In the genomic region with DNA sequence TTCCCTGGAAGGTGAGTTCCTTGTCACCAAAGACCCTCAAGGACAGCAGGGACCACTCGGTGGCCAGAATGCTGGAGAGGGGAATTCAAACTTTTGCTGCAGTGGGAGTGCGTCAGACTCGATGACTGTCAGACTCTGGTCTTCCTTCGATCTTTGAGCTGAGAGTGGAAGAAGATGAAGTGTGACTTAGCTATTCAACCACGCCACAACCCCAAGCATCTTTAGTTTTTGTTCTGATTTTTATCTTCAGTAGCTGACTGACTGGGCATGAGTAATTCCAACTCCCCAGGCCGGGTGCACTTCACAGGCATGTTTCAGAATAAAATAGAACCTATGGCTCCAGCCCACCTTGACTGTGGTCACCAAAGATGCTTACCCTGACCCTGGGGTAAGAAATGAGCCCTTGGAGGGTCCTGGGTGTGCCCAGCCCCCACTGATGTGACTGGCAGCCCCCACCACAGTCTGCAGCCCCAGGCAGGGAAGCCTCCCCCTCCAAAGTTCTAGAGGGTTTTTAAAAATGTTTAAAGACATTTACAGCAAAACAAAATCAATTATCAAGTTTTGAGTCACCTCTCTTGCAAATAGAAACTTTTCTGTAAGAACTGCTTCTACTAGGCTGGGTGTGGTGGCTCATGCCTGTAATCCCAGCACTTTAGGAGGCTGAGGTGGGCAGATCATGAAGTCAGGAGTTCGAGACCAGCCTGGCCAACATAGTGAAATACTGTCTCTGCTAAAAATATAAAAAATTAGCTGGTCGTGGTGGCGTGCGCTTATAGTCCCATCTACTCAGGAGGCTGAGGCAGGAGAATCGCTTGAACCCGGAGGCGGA, we compare ENCODE assay signal across 9 cellular contexts. TPM values are rescaled to one million over a fixed set of nuclear protein-coding genes. Genes with fewer than 3 reads are reported as not detected.
A peak's percentile ranks its signal among the peaks of the same experiment; 100 is the strongest.
DNase-seq lines count a peak whose midpoint lies in the region; ATAC-seq and TF ChIP-seq lines count a peak whose summit lies in the region.
"Had no signal": no experiment of that assay in that cellular context is flagged by ENCODE, and none has a peak within 500 bp of the region (broad histone marks: within the 10 kb centered on the region; RNA-seq: fewer than 3 reads in every experiment).

No MANE protein-coding gene starts in this region.

- POLR2A ChIA-PET in CD8-positive, alpha-beta T cell (lab: Charles Lee), result interaction anchor here (0.6 to 1.5 kb wide), 2 partner anchors 25 to 793 kb away, joined by 3 to 9 read pairs; a partner anchor contains a TSS

- peak; percentile 66 for ATAC-seq in CD8-positive, alpha-beta T cell
- ATAC-seq in HG02763 (IDR thresholded peaks at IDR 0.05; ENCODE audit: unreplicated experiment) (peak; percentile 32), natural killer cell (peak; percentile 54 to 86 (median 75))

- peak overlapping the region; percentile 84 for H3K27ac Mint-ChIP-seq in CD8-positive, alpha-beta T cell
- H3K27ac Mint-ChIP-seq in natural killer cell, result peak overlapping the region; percentile 58 to 76
- H3K27ac Mint-ChIP-seq: dendritic cell treated with granulocyte-macrophage colony-stimulating factor and Interleukin-4, amounts not matched to agents 40 ng/mL and 50 ng/mL, for 4 days had no signal

- peak in 6 of 7 experiments; percentile 20 to 57 (median 35) for DNase-seq in CD8-positive, alpha-beta T cell
- DNase-seq in activated CD8-positive, alpha-beta memory T cell treated with anti-CD3 and anti-CD28 coated beads for 24 hours, result peak; percentile 80
- DNase-seq in natural killer cell (no peak), UCSD-AML1 (lab: John Stamatoyannopoulos, UW; ENCODE audit: unreplicated experiment) (no peak), NCI-H146 treated with DMSO at 0.1 percent for 48 hours (lab: John Stamatoyannopoulos, UW; ENCODE audit: unreplicated experiment) (no peak), vagina (ENCODE audit: extremely low spot score in 2 of 2) (no peak)
- no peak for DNase-seq in NK-92 treated with Interleukin-12 subunit alpha and Interleukin-12 subunit beta, amount 100 ng/mL, for 24 hours (lab: John Stamatoyannopoulos, UW)

- no peak overlapping the region for H3K4me3 Mint-ChIP-seq in CD8-positive, alpha-beta T cell
- peak overlapping the region; percentile 74 for H3K4me3 Mint-ChIP-seq in natural killer cell
- H3K4me3 Mint-ChIP-seq: dendritic cell treated with granulocyte-macrophage colony-stimulating factor and Interleukin-4, amounts not matched to agents 40 ng/mL and 50 ng/mL, for 4 days had no signal

- no peak for TF ChIP-seq POLR2A in vagina (IDR thresholded peaks at IDR 0.05)

- CTCF ChIA-PET in CD8-positive, alpha-beta T cell (lab: Charles Lee), result no interaction called here

- no peaks in the 10 kb centered on the region for H3K36me3 ChIP-seq in CD8-positive, alpha-beta T cell (ENCODE audit: insufficient read depth, low read length)
- no peaks in the 10 kb centered on the region for H3K36me3 ChIP-seq in vagina

- intact Hi-C loops in CD8-positive, alpha-beta T cell (cut with DNase I, micrococcal nuclease), result loop anchor here (2.0 kb wide), 1 partner anchor 47 kb away; no protein-coding TSS in a partner anchor
- intact Hi-C loops in natural killer cell (cut with micrococcal nuclease), result no loop called here
- intact Hi-C loops in vagina (cut with DNase I), result no loop called here

- H3K4me1 Mint-ChIP-seq in CD8-positive, alpha-beta T cell (ENCODE audit: low read depth), result peaks cover 9% of the 10 kb centered on the region
- peaks cover 21 to 26% of the 10 kb centered on the region in 2 donors for H3K4me1 Mint-ChIP-seq in natural killer cell

- H3K27me3 ChIP-seq in CD8-positive, alpha-beta T cell (ENCODE audit: insufficient read depth, low read length), result no peaks in the 10 kb centered on the region
- no peaks in the 10 kb centered on the region for H3K27me3 ChIP-seq in vagina

- no peaks in the 10 kb centered on the region for H3K9me3 ChIP-seq in CD8-positive, alpha-beta T cell (ENCODE audit: low read length)
- H3K9me3 ChIP-seq in vagina, result no peaks in the 10 kb centered on the region

- no peak overlapping the region for H3K27ac ChIP-seq in CD8-positive, alpha-beta T cell (ENCODE audit: low read depth, low read length)
- H3K27ac ChIP-seq in vagina, result no peak overlapping the region

- no peaks in the 10 kb centered on the region for H3K27me3 Mint-ChIP-seq in CD8-positive, alpha-beta T cell (ENCODE audit: low read depth)
- H3K27me3 Mint-ChIP-seq in natural killer cell (ENCODE audit: low read depth in 2 of 2), result no peaks in the 10 kb centered on the region
- H3K27me3 Mint-ChIP-seq: dendritic cell treated with granulocyte-macrophage colony-stimulating factor and Interleukin-4, amounts not matched to agents 40 ng/mL and 50 ng/mL, for 4 days had no signal

- H3K4me3 ChIP-seq in CD8-positive, alpha-beta T cell (ENCODE audit: low read depth, low read length), result no peak overlapping the region
- no peak overlapping the region for H3K4me3 ChIP-seq in vagina

- no peaks in the 10 kb centered on the region for H3K9me3 Mint-ChIP-seq in CD8-positive, alpha-beta T cell
- H3K9me3 Mint-ChIP-seq in natural killer cell, result peaks cover 0 to 2% of the 10 kb centered on the region in 2 donors
- H3K9me3 Mint-ChIP-seq: dendritic cell treated with granulocyte-macrophage colony-stimulating factor and Interleukin-4, amounts not matched to agents 40 ng/mL and 50 ng/mL, for 4 days had no signal

- peaks cover 5% of the 10 kb centered on the region for H3K4me1 ChIP-seq in CD8-positive, alpha-beta T cell (ENCODE audit: insufficient read depth, low read length)
- H3K4me1 ChIP-seq in vagina, result no peaks in the 10 kb centered on the region

- TF ChIP-seq CTCF in CD8-positive, alpha-beta T cell (IDR thresholded peaks at IDR 0.05), result no peak
- TF ChIP-seq CTCF in natural killer cell (IDR thresholded peaks at IDR 0.05) (no peak), vagina (IDR thresholded peaks at IDR 0.05) (no peak)

- H3K36me3 Mint-ChIP-seq in CD8-positive, alpha-beta T cell, result no peaks in the 10 kb centered on the region
- no peaks in the 10 kb centered on the region for H3K36me3 Mint-ChIP-seq in natural killer cell

RNA-seq across cellular contexts. Expression of a gene that starts 24.9 kb away (rescaled TPM):
- total RNA-seq in CD8-positive, alpha-beta T cell, result 100 to 1,000 TPM; 115 to 123 TPM
- 100 to 1,000 TPM; 227 to 240 (median 238) TPM for total RNA-seq in natural killer cell
- 173 TPM for total RNA-seq in vagina

Comparison
In these comparisons a context has a peak if more than half of its experiments do, and no peak if none do; other contexts are left out.
1. DNase-seq: peak in CD8-positive, alpha-beta T cell (6 of 7) and activated CD8-positive, alpha-beta memory T cell treated with anti-CD3 and anti-CD28 coated beads for 24 hours (single experiment); none in natural killer cell (single experiment), UCSD-AML1 (single experiment), NCI-H146 treated with DMSO at 0.1 percent for 48 hours (single experiment), NK-92 treated with Interleukin-12 subunit alpha and Interleukin-12 subunit beta, amount 100 ng/mL, for 24 hours (single experiment) and vagina (0 of 2).
2. intact Hi-C loops: an anchor here in CD8-positive, alpha-beta T cell (2.0 kb wide); none called in natural killer cell and vagina.
3. Peak in every context shown above with its lines, with median percentiles within 50 percentile points of each other: ATAC-seq.